Comparison of ENCODE assay signal across 9 cellular contexts in genomic region chr13:27770809-27771208, GRCh38. TPM values are rescaled to one million over a fixed set of nuclear protein-coding genes. Genes with fewer than 3 reads are reported as not detected.
DNase-seq lines count a peak whose midpoint lies in the region; ATAC-seq and TF ChIP-seq lines count a peak whose summit lies in the region.
"Had no signal": no experiment of that assay in that cellular context is flagged by ENCODE, and none has a peak within 500 bp of the region (broad histone marks: within the 10 kb centered on the region; RNA-seq: fewer than 3 reads in every experiment).

No MANE protein-coding gene starts in this region.

- TF ChIP-seq CTCF in Calu3 (IDR thresholded peaks at IDR 0.05; ENCODE audit: unreplicated experiment) (peak; percentile 20), OCI-LY1 (IDR thresholded peaks at IDR 0.05; ENCODE audit: low read length) (peak; percentile 72), foreskin keratinocyte (conservative IDR thresholded peaks at IDR 0.05) (peak; percentile 79)

- H3K27ac Mint-ChIP-seq in Calu3 (ENCODE audit: unreplicated experiment), result no peak overlapping the region

- H3K4me1 ChIP-seq in OCI-LY1 (ENCODE audit: insufficient read depth, low read length, severe bottlenecking), result no peaks in the 10 kb centered on the region
- H3K4me1 ChIP-seq in foreskin keratinocyte, result no peaks in the 10 kb centered on the region

- CTCF ChIA-PET in Calu3 (lab: Charles Lee), result interaction anchor here (0.9 to 1.3 kb wide), 2 partner anchors 56 to 213 kb away, joined by 3 to 5 read pairs; no protein-coding TSS in a partner anchor

- no peak overlapping the region for H3K9ac ChIP-seq in OCI-LY1 (ENCODE audit: low read length)

- H4K20me1 ChIP-seq in OCI-LY1 (ENCODE audit: insufficient read depth, low read length), result no peaks in the 10 kb centered on the region

- H3K9me3 Mint-ChIP-seq in Calu3 (ENCODE audit: low read depth, unreplicated experiment), result no peaks in the 10 kb centered on the region

- no peaks in the 10 kb centered on the region for H3K4me1 Mint-ChIP-seq in Calu3 (ENCODE audit: low read depth, unreplicated experiment)

- no peaks in the 10 kb centered on the region for H3F3A ChIP-seq in OCI-LY1 (ENCODE audit: insufficient read depth, low read length)

- no peaks in the 10 kb centered on the region for H3K36me3 Mint-ChIP-seq in Calu3 (ENCODE audit: insufficient read depth, unreplicated experiment)

- intact Hi-C loops in Calu3 (cut with micrococcal nuclease; ENCODE audit: unreplicated experiment), result loop anchor here (5.0 kb wide), 1 partner anchor 211 kb away; no protein-coding TSS in a partner anchor

- no peaks in the 10 kb centered on the region for H3K79me2 ChIP-seq in OCI-LY1 (ENCODE audit: insufficient read depth, low read length)

- H3K27me3 ChIP-seq in OCI-LY1 (ENCODE audit: insufficient read depth, low read length) (no peaks in the 10 kb centered on the region), foreskin keratinocyte (peaks cover 12% of the 10 kb centered on the region)

- H3K9me3 ChIP-seq in OCI-LY1 (ENCODE audit: low read length), result no peaks in the 10 kb centered on the region
- H3K9me3 ChIP-seq: SJCRH30 had no signal

- H3K27ac ChIP-seq in OCI-LY1 (ENCODE audit: low read depth, low read length, poor library complexity, severe bottlenecking) (no peak overlapping the region), foreskin keratinocyte (no peak overlapping the region)
- H3K27ac ChIP-seq: SJCRH30 had no signal

- H3K4me3 ChIP-seq in OCI-LY1 (ENCODE audit: low read depth, low read length, poor library complexity, severe bottlenecking), result no peak overlapping the region
- H3K4me3 ChIP-seq: SJCRH30 had no signal

- DNase-seq in Calu3 (peak; percentile 30), foreskin keratinocyte (peak; percentile 57 to 82), GDM1 (lab: John Stamatoyannopoulos, UW) (no peak)

- no peak overlapping the region for H3K4me3 Mint-ChIP-seq in Calu3 (ENCODE audit: low read depth, unreplicated experiment)

- no peak overlapping the region for H2AFZ ChIP-seq in OCI-LY1 (ENCODE audit: low read length)

- ATAC-seq in GM18868 (IDR thresholded peaks at IDR 0.05; ENCODE audit: unreplicated experiment) (peak; percentile 37), foreskin keratinocyte (peak; percentile 83), HG03342 (IDR thresholded peaks at IDR 0.05; ENCODE audit: unreplicated experiment) (no peak), GM18909 (IDR thresholded peaks at IDR 0.05; ENCODE audit: poor library complexity, unreplicated experiment) (no peak), HG02588 (IDR thresholded peaks at IDR 0.05; ENCODE audit: unreplicated experiment) (no peak)

- no peaks in the 10 kb centered on the region for H3K36me3 ChIP-seq in OCI-LY1 (ENCODE audit: insufficient read depth, low read length)
- H3K36me3 ChIP-seq: SJCRH30 had no signal

- no TSS peak for BruUV-seq in Calu3 (replicated peaks; lab: Mats Ljungman, UMichigan)

- H3K9me2 ChIP-seq in OCI-LY1 (ENCODE audit: low read depth, low read length), result no peaks in the 10 kb centered on the region

- peaks cover 65% of the 10 kb centered on the region for H3K27me3 Mint-ChIP-seq in Calu3 (ENCODE audit: unreplicated experiment)

- no peak overlapping the region for H3K4me2 ChIP-seq in OCI-LY1 (ENCODE audit: low read length)

RNA-seq across cellular contexts. Expression of gene GSX1, which starts 21.5 kb away (rescaled TPM):
- total RNA-seq in Calu3 (2022) (not detected in 2 replicates), foreskin keratinocyte (not detected in 2 replicates)
- not detected in 2 replicates for polyA plus RNA-seq in foreskin keratinocyte
- total RNA-seq: SJCRH30 had no signal

Comparison
In these comparisons a context has a peak if more than half of its experiments do, and no peak if none do; other contexts are left out.
1. CTCF ChIP-seq: peak in every context shown above with its lines; median percentile 79 in foreskin keratinocyte; 72 in OCI-LY1; 20 in Calu3.
2. ATAC-seq: peak in GM18868 (single experiment) and foreskin keratinocyte (single experiment); none in HG03342 (single experiment), GM18909 (single experiment) and HG02588 (single experiment).